In the genomic region with DNA sequence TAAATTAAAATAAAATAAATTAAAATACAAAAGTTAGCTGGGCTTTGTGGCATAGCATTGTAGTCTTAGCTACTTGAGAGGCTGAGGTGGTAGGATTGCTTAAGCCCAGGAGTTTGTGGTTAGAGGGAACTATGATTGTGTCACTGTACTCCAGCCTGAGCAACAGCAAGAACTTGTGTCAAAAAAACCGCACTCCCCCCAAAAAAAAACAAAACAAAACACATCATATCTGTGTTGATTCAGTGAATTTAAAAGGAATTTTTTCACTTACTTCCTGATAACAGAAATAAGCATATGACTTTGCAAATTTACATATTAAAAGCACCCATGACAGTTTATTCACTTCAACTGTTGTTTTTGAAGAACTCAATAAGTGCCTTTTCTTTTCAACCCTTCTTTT, we compare ENCODE assay signal across 8 cellular contexts.
DNase-seq lines count a peak whose midpoint lies in the region; ATAC-seq and TF ChIP-seq lines count a peak whose summit lies in the region.

No MANE protein-coding gene starts in this region.

- H3K9me3 Mint-ChIP-seq in CD8-positive, alpha-beta T cell, result no peaks in the 10 kb centered on the region
- H3K9me3 Mint-ChIP-seq in activated naive CD8-positive, alpha-beta T cell treated with anti-CD3 and anti-CD28 coated beads, Interleukin-2, amount 50 U/mL, for 24 hours, result peaks cover 4% of the 10 kb centered on the region

- no CpG with 5 or more reads among the region's 1 CpG for WGBS in mesenchymal stem cell

- ATAC-seq in CD8-positive, alpha-beta T cell, result peak; percentile 56
- ATAC-seq in activated naive CD8-positive, alpha-beta T cell treated with anti-CD3 and anti-CD28 coated beads, Interleukin-2, amount 50 U/mL, for 24 hours, result no peak
- ATAC-seq in GM19395 (IDR thresholded peaks at IDR 0.05; ENCODE audit: unreplicated experiment) (no peak), GM18502 (IDR thresholded peaks at IDR 0.05; ENCODE audit: poor library complexity, unreplicated experiment) (no peak)

- H3K23ac ChIP-seq in mesenchymal stem cell (ENCODE audit: low read length in 2 of 2), result no peak overlapping the region

- no peak overlapping the region for H3K27ac ChIP-seq in CD8-positive, alpha-beta T cell (ENCODE audit: low read depth, low read length)
- H3K27ac ChIP-seq in mesenchymal stem cell (ENCODE audit: low read length, poor library complexity, severe bottlenecking), result no peak overlapping the region

- H3K4me3 ChIP-seq in CD8-positive, alpha-beta T cell (ENCODE audit: low read depth, low read length), result no peak overlapping the region
- no peak overlapping the region for H3K4me3 ChIP-seq in mesenchymal stem cell (ENCODE audit: insufficient read depth in 1 of 2, low read depth in 1 of 2, low read length in 2 of 2)

- H4K8ac ChIP-seq in mesenchymal stem cell (ENCODE audit: low read length), result no peak overlapping the region

- no peak overlapping the region for H3K9ac ChIP-seq in mesenchymal stem cell (ENCODE audit: low read length)

- H3K9me3 ChIP-seq in CD8-positive, alpha-beta T cell (ENCODE audit: low read length), result no peaks in the 10 kb centered on the region
- no peaks in the 10 kb centered on the region for H3K9me3 ChIP-seq in mesenchymal stem cell (ENCODE audit: control insufficient read depth, low read length)

- no peak overlapping the region for H3K18ac ChIP-seq in mesenchymal stem cell (ENCODE audit: low read depth in 1 of 2, low read length in 2 of 2)

- H2AK5ac ChIP-seq in mesenchymal stem cell (ENCODE audit: low read length, severe bottlenecking), result no peak overlapping the region

- H3K27me3 ChIP-seq in CD8-positive, alpha-beta T cell (ENCODE audit: insufficient read depth, low read length), result no peaks in the 10 kb centered on the region
- H3K27me3 ChIP-seq in mesenchymal stem cell (ENCODE audit: control insufficient read depth in 1 of 2, insufficient read depth in 1 of 2, low read length in 2 of 2), result no peaks in the 10 kb centered on the region

- intact Hi-C loops in CD8-positive, alpha-beta T cell (cut with DNase I, micrococcal nuclease), result loop anchor here in 1 of 2 experiments (5.0 kb wide), 1 partner anchor 115 kb away; no protein-coding TSS in a partner anchor

- no peak overlapping the region for H4K91ac ChIP-seq in mesenchymal stem cell (ENCODE audit: low read length)

- no peak overlapping the region for H2BK15ac ChIP-seq in mesenchymal stem cell (ENCODE audit: low read depth, poor library complexity, severe bottlenecking)

- H3K4me2 ChIP-seq in mesenchymal stem cell (ENCODE audit: low read length, poor library complexity, severe bottlenecking), result no peak overlapping the region

- no peak overlapping the region for H2AFZ ChIP-seq in mesenchymal stem cell (ENCODE audit: low read depth, low read length)

- peaks cover 33% of the 10 kb centered on the region for H3K4me1 Mint-ChIP-seq in CD8-positive, alpha-beta T cell (ENCODE audit: low read depth)
- peaks cover 81% of the 10 kb centered on the region for H3K4me1 Mint-ChIP-seq in activated naive CD8-positive, alpha-beta T cell treated with anti-CD3 and anti-CD28 coated beads, Interleukin-2, amount 50 U/mL, for 24 hours

- no peak overlapping the region for H3K14ac ChIP-seq in mesenchymal stem cell (ENCODE audit: low read length in 2 of 2)

- H3K4me3 Mint-ChIP-seq in CD8-positive, alpha-beta T cell, result no peak overlapping the region
- peak overlapping the region; percentile 58 for H3K4me3 Mint-ChIP-seq in activated naive CD8-positive, alpha-beta T cell treated with anti-CD3 and anti-CD28 coated beads, Interleukin-2, amount 50 U/mL, for 24 hours

- no peak overlapping the region for H2BK5ac ChIP-seq in mesenchymal stem cell (ENCODE audit: low read depth, low read length, poor library complexity, severe bottlenecking)

- CTCF ChIA-PET in CD8-positive, alpha-beta T cell (lab: Charles Lee), result no interaction called here

- no peak for TF ChIP-seq CTCF in CD8-positive, alpha-beta T cell (IDR thresholded peaks at IDR 0.05)

- H3K27me3 Mint-ChIP-seq in CD8-positive, alpha-beta T cell (ENCODE audit: low read depth), result no peaks in the 10 kb centered on the region
- no peaks in the 10 kb centered on the region for H3K27me3 Mint-ChIP-seq in activated naive CD8-positive, alpha-beta T cell treated with anti-CD3 and anti-CD28 coated beads, Interleukin-2, amount 50 U/mL, for 24 hours

- no peak overlapping the region for H2BK120ac ChIP-seq in mesenchymal stem cell (ENCODE audit: low read depth, low read length)

- H3K79me1 ChIP-seq in mesenchymal stem cell (replicated peaks; ENCODE audit: low read length, poor library complexity, severe bottlenecking), result no peaks in the 10 kb centered on the region

- H3K36me3 ChIP-seq in CD8-positive, alpha-beta T cell (ENCODE audit: insufficient read depth, low read length), result no peaks in the 10 kb centered on the region
- no peaks in the 10 kb centered on the region for H3K36me3 ChIP-seq in mesenchymal stem cell (ENCODE audit: control insufficient read depth in 1 of 2, insufficient read depth in 2 of 2, low read depth in 1 of 2, low read length in 2 of 2)

- H3K4me1 ChIP-seq in CD8-positive, alpha-beta T cell (ENCODE audit: insufficient read depth, low read length), result peaks cover 18% of the 10 kb centered on the region
- H3K4me1 ChIP-seq in mesenchymal stem cell (ENCODE audit: control insufficient read depth, insufficient read depth, low read depth, low read length), result peaks cover 5% of the 10 kb centered on the region

- no peak overlapping the region for H2BK12ac ChIP-seq in mesenchymal stem cell (ENCODE audit: low read length in 2 of 2)

- no peaks in the 10 kb centered on the region for H3K36me3 Mint-ChIP-seq in CD8-positive, alpha-beta T cell
- H3K36me3 Mint-ChIP-seq in activated naive CD8-positive, alpha-beta T cell treated with anti-CD3 and anti-CD28 coated beads, Interleukin-2, amount 50 U/mL, for 24 hours (ENCODE audit: low read depth), result no peaks in the 10 kb centered on the region

- POLR2A ChIA-PET in CD8-positive, alpha-beta T cell (lab: Charles Lee), result interaction anchor here (1.0 kb wide), 1 partner anchor 8 kb away, joined by 3 read pairs; no protein-coding TSS in a partner anchor

- no peak overlapping the region for H3K4ac ChIP-seq in mesenchymal stem cell (ENCODE audit: low read depth in 1 of 2, low read length in 2 of 2)

- no peak overlapping the region for H3K27ac Mint-ChIP-seq in CD8-positive, alpha-beta T cell
- peak overlapping the region; percentile 98 for H3K27ac Mint-ChIP-seq in activated naive CD8-positive, alpha-beta T cell treated with anti-CD3 and anti-CD28 coated beads, Interleukin-2, amount 50 U/mL, for 24 hours

- DNase-seq in CD8-positive, alpha-beta T cell, result no peak
- DNase-seq in LoVo (ENCODE audit: low spot score), result peak; percentile 19
- DNase-seq in activated naive CD8-positive, alpha-beta T cell treated with anti-CD3 and anti-CD28 coated beads, Interleukin-2, amount 50 U/mL, for 24 hours, result no peak
- peak; percentile 86 for DNase-seq in mesenchymal stem cell
- no peak for DNase-seq in putamen (ENCODE audit: low spot score)
- DNase-seq in NCI-H524 treated with DMSO at 0.1 percent for 48 hours (lab: John Stamatoyannopoulos, UW), result no peak

Comparison
In these comparisons a context has a peak if more than half of its experiments do, and no peak if none do; other contexts are left out.
1. DNase-seq: peak in LoVo (single experiment) and mesenchymal stem cell (single experiment); none in CD8-positive, alpha-beta T cell (0 of 7), activated naive CD8-positive, alpha-beta T cell treated with anti-CD3 and anti-CD28 coated beads, Interleukin-2, amount 50 U/mL, for 24 hours (single experiment), putamen (single experiment) and NCI-H524 treated with DMSO at 0.1 percent for 48 hours (single experiment).